ENCODE assay signal across 1 cellular context in genomic region chr6:44084231-44085014, GRCh38.
TF ChIP-seq lines count a peak whose summit lies in the region.

No MANE protein-coding gene starts in this region.

TF ChIP-seq in H1, 55 proteins besides CTCF, POLR2A, EP300 and RAD21 (continued from another document):
- TF ChIP-seq SP1 (IDR thresholded peaks at IDR 0.05; ENCODE audit: low read depth, low read length) (no peak), SIRT6 (IDR thresholded peaks at IDR 0.05; ENCODE audit: low read length) (no peak), SIX5 (IDR thresholded peaks at IDR 0.05; ENCODE audit: low read depth, low read length) (no peak), YY1 (IDR thresholded peaks at IDR 0.05; ENCODE audit: low read depth, low read length) (no peak), GABPA (IDR thresholded peaks at IDR 0.05; ENCODE audit: borderline replicate concordance, insufficient read depth, low read length) (no peak), CREB1 (IDR thresholded peaks at IDR 0.05) (no peak), POLR2AphosphoS5 (IDR thresholded peaks at IDR 0.05; ENCODE audit: low read depth, low read length) (no peak)
- TF ChIP-seq, protein P1, sequence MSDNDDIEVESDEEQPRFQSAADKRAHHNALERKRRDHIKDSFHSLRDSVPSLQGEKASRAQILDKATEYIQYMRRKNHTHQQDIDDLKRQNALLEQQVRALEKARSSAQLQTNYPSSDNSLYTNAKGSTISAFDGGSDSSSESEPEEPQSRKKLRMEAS (IDR thresholded peaks at IDR 0.05), result no peak
